In genomic region chr4:55372259-55372658, GRCh38 we compare ENCODE assay signal across 16 cellular contexts.
"Had no signal": no experiment of that assay in that cellular context is flagged by ENCODE, and none has a peak within 500 bp of the region (broad histone marks: within the 10 kb centered on the region; RNA-seq: fewer than 3 reads in every experiment).

No MANE protein-coding gene starts in this region.

- H3K4me3 Mint-ChIP-seq: activated naive CD8-positive, alpha-beta T cell treated with anti-CD3 and anti-CD28 coated beads, Interleukin-2, amount 10 ng/mL, durations not matched to agents 7 days and 5 days; neural progenitor cell; T-helper 17 cell had no signal

- DNase-seq: activated CD4-positive, alpha-beta T cell treated with anti-CD3 and anti-CD28 coated beads, Interleukin-2, amount 50 U/mL, for 48 hours; activated CD4-positive, CD25-positive, alpha-beta regulatory T cell treated with anti-CD3 and anti-CD28 coated beads, Interleukin-2, amount 50 U/mL, for 72 hours; activated gamma-delta T cell treated with Interleukin-2 at 50 U/mL for 16 hours; activated naive CD8-positive, alpha-beta T cell treated with anti-CD3 and anti-CD28 coated beads, Interleukin-2, amount 10 ng/mL, durations not matched to agents 7 days and 5 days; activated T-cell treated with anti-CD3 and anti-CD28 coated beads, Interleukin-2, amount 50 U/mL, for 48 hours; cerebellar nuclear complex; foreskin melanocyte; kidney; pancreas; T-helper 17 cell had no signal

- H3K27me3 ChIP-seq: esophagus muscularis mucosa, neural progenitor cell, pancreas, tibial nerve, vagina had no signal

- H3K9me3 Mint-ChIP-seq: activated naive CD8-positive, alpha-beta T cell treated with anti-CD3 and anti-CD28 coated beads, Interleukin-2, amount 10 ng/mL, durations not matched to agents 7 days and 5 days; neural progenitor cell had no signal

- H3K4me1 ChIP-seq: pancreas, tibial nerve, vagina had no signal

- H3K36me3 ChIP-seq: neural progenitor cell, pancreas had no signal

- H3K4me2 ChIP-seq: neural progenitor cell had no signal

- H3K27me3 Mint-ChIP-seq: activated naive CD8-positive, alpha-beta T cell treated with anti-CD3 and anti-CD28 coated beads, Interleukin-2, amount 10 ng/mL, durations not matched to agents 7 days and 5 days; T-helper 17 cell had no signal

- H3K4me3 ChIP-seq: esophagus muscularis mucosa, neural progenitor cell, pancreas, SK-N-MC, skin epidermis, tibial nerve, vagina had no signal

- H2AFZ ChIP-seq: neural progenitor cell had no signal

- FAIRE-seq: kidney, pancreas had no signal

- H3K4me1 Mint-ChIP-seq: activated naive CD8-positive, alpha-beta T cell treated with anti-CD3 and anti-CD28 coated beads, Interleukin-2, amount 10 ng/mL, durations not matched to agents 7 days and 5 days; T-helper 17 cell had no signal

- H3K27ac Mint-ChIP-seq: activated naive CD8-positive, alpha-beta T cell treated with anti-CD3 and anti-CD28 coated beads, Interleukin-2, amount 10 ng/mL, durations not matched to agents 7 days and 5 days; neural progenitor cell; T-helper 17 cell had no signal

- H3K27ac ChIP-seq: esophagus muscularis mucosa, neural progenitor cell, pancreas, SK-N-MC, skin epidermis, tibial nerve, vagina had no signal

- H3K9me3 ChIP-seq: esophagus muscularis mucosa, pancreas, tibial nerve, vagina had no signal

- H3K9ac ChIP-seq: neural progenitor cell had no signal
